Comparison of ENCODE assay signal across 1 cellular context in the genomic region with DNA sequence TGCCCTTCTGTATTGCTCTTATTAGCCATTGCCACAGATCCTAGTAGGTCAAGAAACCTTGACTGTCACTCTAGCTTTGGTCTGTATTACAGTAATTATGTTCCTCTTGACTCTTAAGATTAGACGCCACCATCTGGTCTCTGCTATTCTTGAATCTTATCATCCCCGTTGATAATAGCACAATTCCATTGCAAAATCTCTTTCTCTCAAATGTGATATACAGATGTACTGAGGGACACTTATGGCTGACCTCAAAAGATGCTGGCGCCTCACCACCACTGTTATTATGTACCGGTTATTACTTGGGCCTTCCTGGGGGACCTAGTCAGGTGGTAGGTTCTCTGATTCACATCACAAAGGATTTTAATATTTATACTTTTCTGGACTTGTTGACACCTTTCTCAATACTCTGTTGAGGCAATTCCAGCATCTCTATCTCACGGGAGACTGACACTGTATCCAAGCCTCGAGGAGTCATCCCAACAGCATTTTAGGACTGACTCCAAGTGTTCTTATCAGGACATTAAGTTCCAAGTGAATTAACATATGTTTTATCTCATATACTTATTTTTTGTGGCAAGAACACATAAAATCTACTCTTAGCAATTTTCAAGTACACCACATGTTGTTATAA.
TF ChIP-seq lines count a peak whose summit lies in the region.

No MANE protein-coding gene starts in this region.

TF ChIP-seq in IMR-90, 13 proteins besides CTCF, POLR2A, EP300 and RAD21:
- TF ChIP-seq, protein P1, sequence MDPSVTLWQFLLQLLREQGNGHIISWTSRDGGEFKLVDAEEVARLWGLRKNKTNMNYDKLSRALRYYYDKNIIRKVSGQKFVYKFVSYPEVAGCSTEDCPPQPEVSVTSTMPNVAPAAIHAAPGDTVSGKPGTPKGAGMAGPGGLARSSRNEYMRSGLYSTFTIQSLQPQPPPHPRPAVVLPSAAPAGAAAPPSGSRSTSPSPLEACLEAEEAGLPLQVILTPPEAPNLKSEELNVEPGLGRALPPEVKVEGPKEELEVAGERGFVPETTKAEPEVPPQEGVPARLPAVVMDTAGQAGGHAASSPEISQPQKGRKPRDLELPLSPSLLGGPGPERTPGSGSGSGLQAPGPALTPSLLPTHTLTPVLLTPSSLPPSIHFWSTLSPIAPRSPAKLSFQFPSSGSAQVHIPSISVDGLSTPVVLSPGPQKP (IDR thresholded peaks at IDR 0.05; ENCODE audit: borderline replicate concordance, low read depth, low read length) = no peak
- no peak for TF ChIP-seq MXI1 (IDR thresholded peaks at IDR 0.05; ENCODE audit: borderline replicate concordance, low read depth, low read length)
- TF ChIP-seq SMC3 (IDR thresholded peaks at IDR 0.05; ENCODE audit: low read depth, low read length) = no peak
- no peak for TF ChIP-seq MAFK (IDR thresholded peaks at IDR 0.05; ENCODE audit: low read depth, low read length)
- no peak for TF ChIP-seq CHD1 (IDR thresholded peaks at IDR 0.05; ENCODE audit: low read depth, low read length)
- TF ChIP-seq FOS (IDR thresholded peaks at IDR 0.05; ENCODE audit: low read depth, low read length) = no peak
- TF ChIP-seq CEBPB (IDR thresholded peaks at IDR 0.05; ENCODE audit: low read depth, low read length) = no peak
- TF ChIP-seq, protein P2, sequence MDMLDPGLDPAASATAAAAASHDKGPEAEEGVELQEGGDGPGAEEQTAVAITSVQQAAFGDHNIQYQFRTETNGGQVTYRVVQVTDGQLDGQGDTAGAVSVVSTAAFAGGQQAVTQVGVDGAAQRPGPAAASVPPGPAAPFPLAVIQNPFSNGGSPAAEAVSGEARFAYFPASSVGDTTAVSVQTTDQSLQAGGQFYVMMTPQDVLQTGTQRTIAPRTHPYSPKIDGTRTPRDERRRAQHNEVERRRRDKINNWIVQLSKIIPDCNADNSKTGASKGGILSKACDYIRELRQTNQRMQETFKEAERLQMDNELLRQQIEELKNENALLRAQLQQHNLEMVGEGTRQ (IDR thresholded peaks at IDR 0.05; ENCODE audit: low read depth, low read length) = no peak
